In the genomic region with DNA sequence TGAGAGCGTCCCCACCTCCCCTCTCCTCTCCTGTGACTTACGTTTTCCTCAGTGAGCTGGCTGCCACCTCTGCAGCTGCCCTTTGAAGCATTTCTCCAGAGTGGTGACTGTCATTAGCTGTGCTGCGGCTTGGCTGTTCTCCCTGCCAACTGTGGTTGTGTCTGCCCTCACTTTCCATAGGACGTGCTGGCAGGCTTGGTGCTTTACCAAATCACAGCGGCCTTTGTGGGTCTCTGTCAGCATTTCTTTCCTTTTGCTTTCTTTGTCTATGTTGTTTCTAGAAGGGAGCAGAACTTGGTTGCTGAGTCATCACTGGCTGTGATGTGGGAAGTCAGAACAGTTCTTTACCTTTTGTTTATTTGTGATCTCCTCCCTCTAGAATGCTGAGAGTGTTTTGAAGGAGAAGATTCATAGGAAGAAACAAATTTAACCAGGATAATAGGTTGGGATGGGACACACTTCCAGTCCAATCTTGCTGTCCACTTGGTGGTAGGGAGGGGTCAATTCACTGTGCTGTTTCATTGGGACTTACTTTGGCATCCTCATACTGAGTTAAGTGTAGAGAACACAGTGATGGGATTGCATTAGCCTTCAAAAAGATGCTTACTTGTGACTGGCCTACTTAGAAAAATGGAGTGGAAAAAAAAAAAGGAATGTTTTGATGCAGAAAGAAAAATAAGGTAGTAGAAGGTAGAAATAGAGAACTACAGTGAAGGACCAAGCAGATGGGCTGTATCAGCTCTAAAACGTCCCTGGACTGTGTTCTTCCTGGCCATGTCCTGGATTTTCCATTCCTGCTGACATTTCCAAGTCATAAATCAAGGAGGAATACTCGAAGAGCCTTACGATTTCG, we compare ENCODE assay signal across 8 cellular contexts.
DNase-seq lines count a peak whose midpoint lies in the region; ATAC-seq and TF ChIP-seq lines count a peak whose summit lies in the region.

No MANE protein-coding gene starts in this region.

- peak; percentile 12 for ATAC-seq in mucosa of descending colon
- ATAC-seq in thoracic aorta (ENCODE audit: insufficient number of reproducible peaks, low FRiP score, low read depth), result no peak
- ATAC-seq in HG02870 (IDR thresholded peaks at IDR 0.05; ENCODE audit: unreplicated experiment), result no peak

- H3K9me3 ChIP-seq in mucosa of descending colon (no peaks in the 10 kb centered on the region), thoracic aorta (no peaks in the 10 kb centered on the region)

- TF ChIP-seq CTCF in mucosa of descending colon (IDR thresholded peaks at IDR 0.05) (no peak), thoracic aorta (IDR thresholded peaks at IDR 0.05) (no peak)

- H3K4me1 ChIP-seq in mucosa of descending colon (ENCODE audit: low read depth), result no peaks in the 10 kb centered on the region
- peaks cover 11 to 25% of the 10 kb centered on the region in 2 donors for H3K4me1 ChIP-seq in thoracic aorta (ENCODE audit: control insufficient read depth in 1 of 2, low read depth in 2 of 2)

- no peaks in the 10 kb centered on the region for H3K36me3 ChIP-seq in mucosa of descending colon (ENCODE audit: low read depth)
- no peaks in the 10 kb centered on the region for H3K36me3 ChIP-seq in thoracic aorta

- H3K4me3 ChIP-seq in mucosa of descending colon (no peak overlapping the region), thoracic aorta (peak overlapping the region; percentile 4)

- DNase-seq in NCI-H2227 (lab: John Stamatoyannopoulos, UW; ENCODE audit: unreplicated experiment), result peak; percentile 7
- DNase-seq in NCI-H2227 treated with DMSO at 0.1 percent for 48 hours (lab: John Stamatoyannopoulos, UW), result no peak
- DNase-seq in astrocyte of the hippocampus (ENCODE audit: low read depth, low spot score), result peak; percentile 92
- no peak for DNase-seq in mucosa of descending colon
- DNase-seq in thoracic aorta (ENCODE audit: low spot score), result no peak
- no peak for DNase-seq in NCI-H187 treated with DMSO at 0.1 percent for 48 hours (lab: John Stamatoyannopoulos, UW)
- no peak for DNase-seq in DMS153 (lab: John Stamatoyannopoulos, UW)

- no peaks in the 10 kb centered on the region for H3K27me3 ChIP-seq in thoracic aorta (replicated peaks; ENCODE audit: insufficient read depth)

- peak overlapping the region; percentile 43 to 47 for H3K27ac ChIP-seq in thoracic aorta

- intact Hi-C loops in mucosa of descending colon (cut with DNase I, micrococcal nuclease), result no loop called here

Comparison
In these comparisons a context has a peak if more than half of its experiments do, and no peak if none do; other contexts are left out.
1. DNase-seq: peak in NCI-H2227 (single experiment) and astrocyte of the hippocampus (single experiment); none in NCI-H2227 treated with DMSO at 0.1 percent for 48 hours (single experiment), mucosa of descending colon (0 of 3), thoracic aorta (single experiment), NCI-H187 treated with DMSO at 0.1 percent for 48 hours (single experiment) and DMS153 (single experiment).